In genomic region chr16:68247400-68247799, GRCh38 we compare ENCODE assay signal across 10 cellular contexts. TPM values are rescaled to one million over a fixed set of nuclear protein-coding genes. Genes with fewer than 3 reads are reported as not detected.
DNase-seq lines count a peak whose midpoint lies in the region; ATAC-seq and TF ChIP-seq lines count a peak whose summit lies in the region.
"Had no signal": no experiment of that assay in that cellular context is flagged by ENCODE, and none has a peak within 500 bp of the region (broad histone marks: within the 10 kb centered on the region; RNA-seq: fewer than 3 reads in every experiment).

No MANE protein-coding gene starts in this region.

- no peak overlapping the region for H3K27ac Mint-ChIP-seq in naive thymus-derived CD4-positive, alpha-beta T cell
- H3K27ac Mint-ChIP-seq in CD8-positive, alpha-beta memory T cell = peak overlapping the region in 1 of 8 donors; percentile 66
- H3K27ac Mint-ChIP-seq: activated naive CD8-positive, alpha-beta T cell had no signal

- peak; percentile 26 for ATAC-seq in Right ventricle myocardium inferior
- peak; percentile 13 for ATAC-seq in naive thymus-derived CD4-positive, alpha-beta T cell
- no peak for ATAC-seq in GM21717 (IDR thresholded peaks at IDR 0.05; ENCODE audit: unreplicated experiment)
- ATAC-seq in GM18868 (IDR thresholded peaks at IDR 0.05; ENCODE audit: unreplicated experiment) = no peak
- ATAC-seq: A549 had no signal

- intact Hi-C loops in Right ventricle myocardium inferior (cut with DNase I) (loop anchor here (5.0 kb wide), 1 partner anchor 65 kb away; the partner anchor contains the start of genes PRMT7 and SLC7A6OS), cardiac septum (cut with DNase I) (loop anchor here (2.0 to 5.0 kb wide), 2 partner anchors 17 to 65 kb away; partner anchors contain the start of genes PRMT7, SLC7A6 and SLC7A6OS), colonic mucosa (cut with DNase I) (no loop called here)
- intact Hi-C loops in naive thymus-derived CD4-positive, alpha-beta T cell (cut with micrococcal nuclease) = loop anchor here in 1 of 2 donors (5.0 to 10.0 kb wide), 2 partner anchors 170 to 763 kb away; partner anchors contain the start of genes AGRP and ATP6V0D1

- H3K4me1 Mint-ChIP-seq in naive thymus-derived CD4-positive, alpha-beta T cell = peaks cover 8 to 33% (median 29%) of the 10 kb centered on the region in 7 donors
- peaks cover 19 to 38% (median 25%) of the 10 kb centered on the region in 3 donors for H3K4me1 Mint-ChIP-seq in CD8-positive, alpha-beta memory T cell

- H3K27me3 Mint-ChIP-seq in naive thymus-derived CD4-positive, alpha-beta T cell = peaks cover 0 to 2% (median 0%) of the 10 kb centered on the region in 5 donors
- H3K27me3 Mint-ChIP-seq in CD8-positive, alpha-beta memory T cell = no peaks in the 10 kb centered on the region
- H3K27me3 Mint-ChIP-seq: activated naive CD8-positive, alpha-beta T cell had no signal

- DNase-seq in Right ventricle myocardium inferior (ENCODE audit: missing footprints) (no peak), cardiac septum (ENCODE audit: low spot score) (no peak), colonic mucosa (no peak)
- DNase-seq in naive thymus-derived CD4-positive, alpha-beta T cell = no peak
- no peak for DNase-seq in activated CD4-positive, alpha-beta T cell treated with anti-CD3 and anti-CD28 coated beads for 4 hours
- no peak for DNase-seq in CD8-positive, alpha-beta memory T cell

- peaks cover 0 to 2% (median 0%) of the 10 kb centered on the region in 11 donors for H3K9me3 Mint-ChIP-seq in naive thymus-derived CD4-positive, alpha-beta T cell
- no peaks in the 10 kb centered on the region for H3K9me3 Mint-ChIP-seq in CD8-positive, alpha-beta memory T cell

- peaks cover 12% of the 10 kb centered on the region for H3K4me1 ChIP-seq in colonic mucosa
- peaks cover 13 to 14% of the 10 kb centered on the region in 2 donors for H3K4me1 ChIP-seq in naive thymus-derived CD4-positive, alpha-beta T cell (ENCODE audit: control insufficient read depth in 2 of 2, insufficient read depth in 2 of 2, low read length in 2 of 2)
- peaks cover 19% of the 10 kb centered on the region for H3K4me1 ChIP-seq in CD8-positive, alpha-beta memory T cell (ENCODE audit: insufficient read depth, low read length)

- POLR2A ChIA-PET in naive thymus-derived CD4-positive, alpha-beta T cell (lab: Charles Lee) = no interaction called here
- POLR2A ChIA-PET in CD8-positive, alpha-beta memory T cell (lab: Charles Lee) = no interaction called here

- H3K4me3 Mint-ChIP-seq in naive thymus-derived CD4-positive, alpha-beta T cell = peak overlapping the region in 1 of 10 donors; percentile 48
- peak overlapping the region in 2 of 7 donors; percentile 64 to 97 for H3K4me3 Mint-ChIP-seq in CD8-positive, alpha-beta memory T cell

- no peaks in the 10 kb centered on the region for H3K27me3 ChIP-seq in colonic mucosa
- no peaks in the 10 kb centered on the region for H3K27me3 ChIP-seq in naive thymus-derived CD4-positive, alpha-beta T cell (ENCODE audit: control insufficient read depth in 2 of 2, insufficient read depth in 2 of 2, low read length in 2 of 2)
- no peaks in the 10 kb centered on the region for H3K27me3 ChIP-seq in CD8-positive, alpha-beta memory T cell (ENCODE audit: insufficient read depth, low read length, poor library complexity, severe bottlenecking)

- H3K9ac ChIP-seq in colonic mucosa (ENCODE audit: low read depth in 2 of 2, low read length in 2 of 2) = peak overlapping the region; percentile 9 to 30

- CTCF ChIA-PET in naive thymus-derived CD4-positive, alpha-beta T cell (lab: Charles Lee) = interaction anchor here (1.9 kb wide), 1 partner anchor 13 kb away, joined by 7 read pairs; no protein-coding TSS in a partner anchor
- CTCF ChIA-PET in CD8-positive, alpha-beta memory T cell (lab: Charles Lee) = interaction anchor here (1.1 to 5.5 kb wide), 2 partner anchors 13 to 82 kb away, joined by 4 to 42 read pairs; no protein-coding TSS in a partner anchor

- H3K4me3 ChIP-seq in colonic mucosa = no peak overlapping the region
- H3K4me3 ChIP-seq in naive thymus-derived CD4-positive, alpha-beta T cell (ENCODE audit: low read length) = no peak overlapping the region
- H3K4me3 ChIP-seq in CD8-positive, alpha-beta memory T cell (ENCODE audit: low read length) = no peak overlapping the region
- H3K4me3 ChIP-seq: A549 had no signal

- H3K9me3 ChIP-seq in colonic mucosa = no peaks in the 10 kb centered on the region
- no peaks in the 10 kb centered on the region for H3K9me3 ChIP-seq in naive thymus-derived CD4-positive, alpha-beta T cell (ENCODE audit: control insufficient read depth in 2 of 3, low read length in 3 of 3)
- no peaks in the 10 kb centered on the region for H3K9me3 ChIP-seq in CD8-positive, alpha-beta memory T cell (ENCODE audit: low read length)
- H3K9me3 ChIP-seq: A549 had no signal

- H3K27ac ChIP-seq in colonic mucosa = no peak overlapping the region
- H3K27ac ChIP-seq in naive thymus-derived CD4-positive, alpha-beta T cell (ENCODE audit: low read depth, low read length) = no peak overlapping the region
- no peak overlapping the region for H3K27ac ChIP-seq in CD8-positive, alpha-beta memory T cell (ENCODE audit: low read depth, low read length)
- H3K27ac ChIP-seq: A549 had no signal

- H3K36me3 Mint-ChIP-seq in naive thymus-derived CD4-positive, alpha-beta T cell = peaks cover 0 to 16% (median 8%) of the 10 kb centered on the region in 5 donors
- peaks cover 0 to 29% (median 2%) of the 10 kb centered on the region in 3 donors for H3K36me3 Mint-ChIP-seq in CD8-positive, alpha-beta memory T cell

- no peak for TF ChIP-seq CTCF in colonic mucosa (IDR thresholded peaks at IDR 0.05)

- H3K36me3 ChIP-seq in colonic mucosa = no peaks in the 10 kb centered on the region
- peaks cover 0 to 34% (median 0%) of the 10 kb centered on the region in 3 experiments for H3K36me3 ChIP-seq in naive thymus-derived CD4-positive, alpha-beta T cell (ENCODE audit: control insufficient read depth in 2 of 3, insufficient read depth in 3 of 3, low read length in 3 of 3)
- H3K36me3 ChIP-seq in CD8-positive, alpha-beta memory T cell (ENCODE audit: insufficient read depth, low read length) = no peaks in the 10 kb centered on the region

RNA-seq across cellular contexts. Expression of gene PLA2G15, which starts 2.2 kb away (rescaled TPM):
- total RNA-seq in Right ventricle myocardium inferior = 43.8 TPM
- total RNA-seq in cardiac septum = 46.7 TPM
- 10 to 100 TPM; 11.6 to 13.9 TPM for total RNA-seq in colonic mucosa
- 10 to 100 TPM in 2 of 5 experiments, 1 to 10 TPM in 3; 8.5 to 16.8 (median 9.9) TPM for total RNA-seq in naive thymus-derived CD4-positive, alpha-beta T cell
- polyA plus RNA-seq in naive thymus-derived CD4-positive, alpha-beta T cell = 10 to 100 TPM in 1 of 2 donors, 1 to 10 TPM in 1; 6.8 to 15.6 TPM
- total RNA-seq in CD8-positive, alpha-beta memory T cell = 1 to 10 TPM; 9.0 to 9.4 TPM
- 11.0 TPM for polyA plus RNA-seq in CD8-positive, alpha-beta memory T cell

RNA-seq across cellular contexts. Expression of gene ESRP2, which starts 11.5 kb away (rescaled TPM):
- total RNA-seq in Right ventricle myocardium inferior = 0.41 TPM
- total RNA-seq in cardiac septum = not detected
- 100 to 1,000 TPM in 1 of 2 donors, 10 to 100 TPM in 1; 76.6 to 119 TPM for total RNA-seq in colonic mucosa
- total RNA-seq in naive thymus-derived CD4-positive, alpha-beta T cell = not detected
- under 1 TPM; 0.11 to 0.29 TPM for polyA plus RNA-seq in naive thymus-derived CD4-positive, alpha-beta T cell
- total RNA-seq in CD8-positive, alpha-beta memory T cell = under 1 TPM; 0.11 to 0.27 TPM
- polyA plus RNA-seq in CD8-positive, alpha-beta memory T cell = 0.32 TPM

RNA-seq across cellular contexts. Expression of gene SLC7A6, which starts 16.9 kb away (rescaled TPM):
- 33.7 TPM for total RNA-seq in Right ventricle myocardium inferior
- total RNA-seq in cardiac septum = 42.4 TPM
- total RNA-seq in colonic mucosa = 10 to 100 TPM; 22.0 to 42.2 TPM
- 100 to 1,000 TPM; 112 to 248 (median 207) TPM for total RNA-seq in naive thymus-derived CD4-positive, alpha-beta T cell
- 10 to 100 TPM; 29.3 to 31.1 TPM for polyA plus RNA-seq in naive thymus-derived CD4-positive, alpha-beta T cell
- 10 to 100 TPM; 91.2 to 94.9 TPM for total RNA-seq in CD8-positive, alpha-beta memory T cell
- polyA plus RNA-seq in CD8-positive, alpha-beta memory T cell = 18.7 TPM

Comparison
In these comparisons a context has a peak if more than half of its experiments do, and no peak if none do; other contexts are left out.
1. ATAC-seq: peak in Right ventricle myocardium inferior (single experiment) and naive thymus-derived CD4-positive, alpha-beta T cell (single experiment); none in GM21717 (single experiment) and GM18868 (single experiment).
2. RNA of gene ESRP2, which starts 11.5 kb away (total RNA-seq): 76.6 to 119 TPM in colonic mucosa; 0.41 TPM in Right ventricle myocardium inferior (single experiment), 0.11 to 0.27 TPM in CD8-positive, alpha-beta memory T cell, not detected in cardiac septum (single experiment) and not detected in naive thymus-derived CD4-positive, alpha-beta T cell; every median in the first group is over 10 times any median in the second.